In the genomic region with DNA sequence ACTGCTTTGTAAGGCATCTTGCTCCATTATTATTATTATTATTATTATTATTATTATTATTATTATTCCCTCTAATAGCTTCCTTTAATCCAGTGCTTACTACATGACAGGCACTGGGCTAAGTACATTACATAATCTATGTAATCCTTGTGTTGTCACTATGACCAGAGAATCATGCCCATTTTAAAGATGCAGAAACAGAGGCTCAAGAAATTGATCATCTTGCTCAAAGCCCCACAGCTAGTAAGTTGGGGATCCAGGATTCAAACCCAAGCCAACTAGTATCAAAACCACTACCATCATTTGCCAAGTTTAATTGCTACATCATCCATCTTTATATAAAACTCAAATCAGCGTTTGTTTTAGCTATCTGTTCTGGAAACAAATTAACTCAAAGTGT, we compare ENCODE assay signal across 28 cellular contexts. TPM values are rescaled to one million over a fixed set of nuclear protein-coding genes. Genes with fewer than 3 reads are reported as not detected.
DNase-seq lines count a peak whose midpoint lies in the region; ATAC-seq, FAIRE-seq and TF ChIP-seq lines count a peak whose summit lies in the region.
"Had no signal": no experiment of that assay in that cellular context is flagged by ENCODE, and none has a peak within 500 bp of the region (broad histone marks: within the 10 kb centered on the region; RNA-seq: fewer than 3 reads in every experiment).

No MANE protein-coding gene starts in this region.

- CTCF ChIA-PET in A549 (lab: Yijun Ruan, JAX) = interaction anchor here (0.6 to 1.6 kb wide), 5 partner anchors 16 to 642 kb away, joined by 3 to 10 read pairs (median 4); no protein-coding TSS in a partner anchor

- FAIRE-seq in A549 (lab: Jason Lieb, UNC) (no peak), pancreas (lab: Jason Lieb, UNC) (no peak), RCC 7860 (lab: Jason Lieb, UNC) (no peak)
- FAIRE-seq: A204.1, D721Med, GM12878, GM19239, H54 had no signal

- TF ChIP-seq POLR2A in A549 (IDR thresholded peaks at IDR 0.05; ENCODE audit: low read length) (no peak), body of pancreas (IDR thresholded peaks at IDR 0.05) (no peak), upper lobe of left lung (IDR thresholded peaks at IDR 0.05) (no peak)

- H3K27me3 ChIP-seq in body of pancreas (no peaks in the 10 kb centered on the region), liver (ENCODE audit: control insufficient read depth in 4 of 4, insufficient read depth in 4 of 4, low read length in 3 of 4) (no peaks in the 10 kb centered on the region), pancreas (no peaks in the 10 kb centered on the region), upper lobe of left lung (no peaks in the 10 kb centered on the region)
- H3K27me3 ChIP-seq: BE2C; BLaER1 treated with 17β-estradiol and CSF1 and Interleukin-3, amounts not matched to agents 10 nM and 100 nM had no signal

- H3K9me3 ChIP-seq in A549 (peaks cover 3% of the 10 kb centered on the region; the same call in 1 of the 3 replicates), body of pancreas (no peaks in the 10 kb centered on the region), liver (ENCODE audit: control insufficient read depth in 4 of 4, low read length in 3 of 4) (no peaks in the 10 kb centered on the region), pancreas (no peaks in the 10 kb centered on the region), upper lobe of left lung (no peaks in the 10 kb centered on the region)
- H3K9me3 ChIP-seq: BE2C, HAP-1 had no signal

- no peak for DNase-seq in A549 (ENCODE audit: low read depth in 1 of 2, low spot score in 1 of 2)
- no peak for DNase-seq in body of pancreas
- no peak for DNase-seq in pancreas
- no peak for DNase-seq in upper lobe of left lung
- no peak for DNase-seq in RCC 7860 (ENCODE audit: low spot score)
- no peak for DNase-seq in NCI-H2171 (lab: John Stamatoyannopoulos, UW)
- DNase-seq: ACHN; AML-193; BE2C; CD4-positive, alpha-beta T cell; CD8-positive, alpha-beta memory T cell; DMS 273 treated with DMSO at 0.1 percent for 48 hours; DMS79; EL; GDM1; GOT3; HFFc6 had no signal

- POLR2A ChIA-PET in A549 (lab: Yijun Ruan, JAX) = no interaction called here

- H3K4me1 ChIP-seq in A549 (peaks cover 25% of the 10 kb centered on the region), body of pancreas (peaks cover 29% of the 10 kb centered on the region), liver (ENCODE audit: control insufficient read depth in 4 of 4, insufficient read depth in 4 of 4, low read length in 3 of 4) (peaks cover 13 to 30% (median 21%) of the 10 kb centered on the region in 4 donors), pancreas (peaks cover 4 to 20% (median 7%) of the 10 kb centered on the region in 3 donors), upper lobe of left lung (peaks cover 0 to 12% (median 6%) of the 10 kb centered on the region in 4 donors)
- H3K4me1 ChIP-seq: BE2C, HAP-1 had no signal

- H3K27ac ChIP-seq in A549 (peak overlapping the region; percentile 51 to 73; a peak in 3 of 6 replicates), body of pancreas (peak overlapping the region in 3 of 4 donors; percentile 80 to 86 (median 82)), liver (ENCODE audit: low read depth in 1 of 2, low read length in 2 of 2) (peak overlapping the region; percentile 85 to 86), pancreas (peak overlapping the region; percentile 29 to 88 (median 76)), upper lobe of left lung (no peak overlapping the region)
- H3K27ac ChIP-seq: 22Rv1 had no signal

- H3K4me3 ChIP-seq in A549 (no peak overlapping the region), body of pancreas (no peak overlapping the region), liver (ENCODE audit: low read depth in 1 of 3, low read length in 3 of 3) (no peak overlapping the region), pancreas (no peak overlapping the region), upper lobe of left lung (no peak overlapping the region)
- H3K4me3 ChIP-seq: BLaER1 treated with 17β-estradiol and CSF1 and Interleukin-3, amounts not matched to agents 10 nM and 100 nM; GM12878; HAP-1 had no signal

- 96% methylated on average over 1 of the region's 1 CpG for WGBS in A549 (ENCODE audit: missing lambda C conversion rate)
- 11 to 42% methylated on average over 1 of the region's 1 CpG for WGBS in body of pancreas, 2 donors
- WGBS in liver = 35% methylated on average over 1 of the region's 1 CpG
- 23 to 34% methylated on average over 1 of the region's 1 CpG for WGBS in pancreas, 2 donors
- WGBS in upper lobe of left lung, 2 donors = 83 to 100% methylated on average over 1 of the region's 1 CpG

- TF ChIP-seq CTCF in A549 (IDR thresholded peaks at IDR 0.05) = no peak
- no peak for TF ChIP-seq CTCF in body of pancreas (IDR thresholded peaks at IDR 0.05)
- no peak for TF ChIP-seq CTCF in liver (IDR thresholded peaks at IDR 0.05; ENCODE audit: low read depth, low read length, missing input control)
- TF ChIP-seq CTCF in pancreas (IDR thresholded peaks at IDR 0.05) = no peak
- TF ChIP-seq CTCF in upper lobe of left lung (IDR thresholded peaks at IDR 0.05) = no peak

- TF ChIP-seq RAD21 in A549 (conservative IDR thresholded peaks at IDR 0.05 in 1 of 2, IDR thresholded peaks at IDR 0.05 in 1 of 2) (no peak), liver (IDR thresholded peaks at IDR 0.05) (no peak)

- TF ChIP-seq EP300 in A549 (IDR thresholded peaks at IDR 0.05) (no peak), upper lobe of left lung (IDR thresholded peaks at IDR 0.05) (no peak)

- ATAC-seq in A549 = no peak
- no peak for ATAC-seq in body of pancreas
- ATAC-seq in pancreas = no peak
- ATAC-seq in GM21447 (IDR thresholded peaks at IDR 0.05; ENCODE audit: unreplicated experiment) = no peak
- ATAC-seq in upper lobe of left lung (ENCODE audit: low FRiP score in 2 of 2) = no peak
- ATAC-seq: GM12878 had no signal

- no peaks in the 10 kb centered on the region for H3K36me3 ChIP-seq in body of pancreas (replicated peaks in 1 of 2; ENCODE audit: insufficient read depth in 1 of 2, low read depth in 2 of 2)
- H3K36me3 ChIP-seq in liver (ENCODE audit: control insufficient read depth in 4 of 4, insufficient read depth in 3 of 4, low read depth in 1 of 4, low read length in 3 of 4) = no peaks in the 10 kb centered on the region
- H3K36me3 ChIP-seq in pancreas = no peaks in the 10 kb centered on the region
- no peaks in the 10 kb centered on the region for H3K36me3 ChIP-seq in upper lobe of left lung
- H3K36me3 ChIP-seq: BE2C; BLaER1 treated with 17β-estradiol and CSF1 and Interleukin-3, amounts not matched to agents 10 nM and 100 nM; HAP-1 had no signal

- no peak overlapping the region for H3K9ac ChIP-seq in liver (ENCODE audit: low read depth in 1 of 2, low read length in 2 of 2)
- H3K9ac ChIP-seq: BLaER1 treated with 17β-estradiol and CSF1 and Interleukin-3, amounts not matched to agents 10 nM and 100 nM had no signal

- intact Hi-C loops in body of pancreas (cut with DNase I) = no loop called here
- intact Hi-C loops in pancreas (cut with DNase I) = no loop called here

- peak overlapping the region; percentile 67 for H3K4me2 ChIP-seq in A549

TF ChIP-seq in A549, 52 proteins besides CTCF, POLR2A, EP300 and RAD21 (continues in another document):
- TF ChIP-seq, protein P1, sequence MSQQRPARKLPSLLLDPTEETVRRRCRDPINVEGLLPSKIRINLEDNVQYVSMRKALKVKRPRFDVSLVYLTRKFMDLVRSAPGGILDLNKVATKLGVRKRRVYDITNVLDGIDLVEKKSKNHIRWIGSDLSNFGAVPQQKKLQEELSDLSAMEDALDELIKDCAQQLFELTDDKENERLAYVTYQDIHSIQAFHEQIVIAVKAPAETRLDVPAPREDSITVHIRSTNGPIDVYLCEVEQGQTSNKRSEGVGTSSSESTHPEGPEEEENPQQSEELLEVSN (IDR thresholded peaks at IDR 0.05; ENCODE audit: borderline replicate concordance, low read depth) = no peak
- TF ChIP-seq SREBF2 (IDR thresholded peaks at IDR 0.05) = no peak

RNA-seq across cellular contexts. Expression of a gene that starts 0.6 kb away (rescaled TPM):
- polyA plus RNA-seq in A549 (2011; rRNA removed) (9.7 and 10.2 TPM in 2 replicates), A549 (2017; fragmentation: RNase III; extraction: RNeasy Plus Mini Kit Qiagen cat#74134 plus additional on column Dnase treatment) (5.9 to 8.1 TPM (median 7.6 TPM) in 3 replicates), liver (10 to 100 TPM; 10.7 to 10.9 TPM), pancreas (1 to 10 TPM; 6.1 to 6.4 TPM)
- 8.4 and 9.0 TPM in 2 replicates for polyA plus RNA-seq in A549 (2012; cell fraction: cytosol; rRNA removed)
- 17.6 and 19.0 TPM in 2 replicates for polyA plus RNA-seq in A549 (2012; cell fraction: nucleus; rRNA removed)
- polyA minus RNA-seq in A549 (2011; rRNA and poly(A)+ RNA removed) = 34.0 and 37.2 TPM in 2 replicates
- total RNA-seq in body of pancreas (1 to 10 TPM; 4.9 to 7.0 TPM), liver (10 to 100 TPM; 10.6 to 22.6 TPM), pancreas (1 to 10 TPM; 3.3 to 7.1 (median 4.5) TPM), upper lobe of left lung (1 to 10 TPM in 2 of 6 donors, under 1 TPM in 3, not detected in 1; 0.29 to 6.3 (median 0.98) TPM)
- total RNA-seq: CD4-positive, alpha-beta T cell; GM12878 had no signal
- polyA plus RNA-seq: CD14-positive monocyte; CD8-positive, alpha-beta memory T cell had no signal

RNA-seq across cellular contexts. Expression of a gene that starts 18.8 kb away (rescaled TPM):
- polyA plus RNA-seq in A549 (2011; rRNA removed) (not detected in 2 replicates), A549 (2017; fragmentation: RNase III; extraction: RNeasy Plus Mini Kit Qiagen cat#74134 plus additional on column Dnase treatment) (not detected in 3 replicates), liver (not detected), pancreas (not detected)
- not detected in 2 replicates for polyA plus RNA-seq in A549 (2012; cell fraction: cytosol; rRNA removed)
- polyA plus RNA-seq in A549 (2012; cell fraction: nucleus; rRNA removed) = not detected in 2 replicates
- polyA minus RNA-seq in A549 (2011; rRNA and poly(A)+ RNA removed) = not detected in 2 replicates
- total RNA-seq in body of pancreas (not detected), liver (not detected), pancreas (not detected), upper lobe of left lung (not detected)
- total RNA-seq: CD4-positive, alpha-beta T cell; CD8-positive, alpha-beta memory T cell; GM12878; HFFc6 had no signal
- polyA plus RNA-seq: CD14-positive monocyte; CD8-positive, alpha-beta memory T cell; GM12878 had no signal

RNA-seq across cellular contexts. Expression of a gene that starts 46.5 kb away (rescaled TPM):
- polyA plus RNA-seq in A549 (2011; rRNA removed) (0.26 and 1.1 TPM in 2 replicates), A549 (2017; fragmentation: RNase III; extraction: RNeasy Plus Mini Kit Qiagen cat#74134 plus additional on column Dnase treatment) (0.49 to 0.57 TPM (median 0.53 TPM) in 3 replicates), liver (1 to 10 TPM; 2.9 to 4.2 TPM), pancreas (1 to 10 TPM; 2.2 to 2.4 TPM)
- polyA plus RNA-seq in A549 (2012; cell fraction: cytosol; rRNA removed) = 0.12 and 0.13 TPM in 2 replicates
- 0.30 and 0.62 TPM in 2 replicates for polyA plus RNA-seq in A549 (2012; cell fraction: nucleus; rRNA removed)
- polyA minus RNA-seq in A549 (2011; rRNA and poly(A)+ RNA removed) = 0.33 and 1.1 TPM in 2 replicates
- total RNA-seq in body of pancreas (1 to 10 TPM in 1 of 2 donors, under 1 TPM in 1; 0.99 to 8.8 TPM), liver (10 to 100 TPM in 1 of 2 donors, 1 to 10 TPM in 1; 8.9 to 18.8 TPM), pancreas (10 to 100 TPM in 1 of 6 donors, 1 to 10 TPM in 5; 1.1 to 11.4 (median 2.6) TPM), upper lobe of left lung (100 to 1,000 TPM in 1 of 6 donors, 10 to 100 TPM in 5; 17.6 to 243 (median 31.7) TPM)

Comparison
In these comparisons a context has a peak if more than half of its experiments do, and no peak if none do; other contexts are left out.
1. H3K27ac ChIP-seq: peak in A549 (2 of 2), body of pancreas (3 of 4), liver (2 of 2) and pancreas (4 of 4); none in upper lobe of left lung (0 of 4).